ENCODE assay signal across 11 cellular contexts in the genomic region with DNA sequence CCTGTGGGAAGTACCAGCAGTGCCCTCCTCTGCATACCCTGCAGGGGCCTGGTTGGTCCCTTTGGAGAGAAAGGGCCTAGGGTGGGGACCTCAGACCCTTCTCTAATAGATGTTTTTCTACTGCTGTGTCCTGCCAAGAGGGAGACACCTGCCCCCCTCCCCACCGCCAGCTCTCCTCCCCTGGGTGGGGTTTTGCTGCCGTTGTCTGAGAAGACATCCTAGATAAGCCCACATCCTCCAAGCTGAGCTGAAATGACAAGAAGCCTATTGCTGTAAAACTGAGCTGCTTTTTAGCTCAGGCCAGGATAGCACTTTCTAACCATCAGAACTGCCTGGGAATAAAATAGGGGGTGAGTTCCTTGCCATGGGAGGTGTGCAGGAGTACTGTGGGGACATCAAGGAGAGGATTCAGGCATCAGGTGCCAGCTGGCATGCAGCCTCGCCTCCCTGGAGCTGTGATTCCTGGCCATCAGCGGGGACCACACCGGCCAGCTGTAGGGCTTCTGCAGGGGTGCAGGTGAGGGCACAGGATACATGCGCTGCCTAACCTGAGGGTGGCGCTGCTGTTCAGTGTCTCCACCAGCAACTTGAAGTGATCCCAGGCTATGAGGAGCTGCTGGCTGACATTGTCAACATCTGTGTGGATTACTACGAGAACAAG.
DNase-seq lines count a peak whose midpoint lies in the region; FAIRE-seq and TF ChIP-seq lines count a peak whose summit lies in the region.
"Had no signal": no experiment of that assay in that cellular context is flagged by ENCODE, and none has a peak within 500 bp of the region (broad histone marks: within the 10 kb centered on the region; RNA-seq: fewer than 3 reads in every experiment).

No MANE protein-coding gene starts in this region.

- no peaks in the 10 kb centered on the region for H3K9me3 ChIP-seq in WERI-Rb-1 (ENCODE audit: severe bottlenecking)
- H3K9me3 ChIP-seq: Peyer's patch had no signal

- DNase-seq in HuH-7 (ENCODE audit: low spot score), result peak; percentile 30
- peak; percentile 32 for DNase-seq in WERI-Rb-1
- DNase-seq in effector CD4-positive, alpha-beta T cell, result peak; percentile 27
- DNase-seq in stimulated activated CD4-positive, alpha-beta T cell treated with anti-CD3 and anti-CD28 coated beads, Interleukin-2, amount 100 ng/mL, for 24 hours, result peak; percentile 56 to 61
- DNase-seq in KG1 (lab: John Stamatoyannopoulos, UW), result no peak
- DNase-seq in NCI-H1105 treated with DMSO at 0.1 percent for 48 hours (lab: John Stamatoyannopoulos, UW), result no peak
- no peak for DNase-seq in GM19239 (ENCODE audit: insufficient read length, low spot score)
- no peak for DNase-seq in NCI-H187 (lab: John Stamatoyannopoulos, UW)
- DNase-seq: nucleus accumbens, Peyer's patch had no signal

- H3K27me3 ChIP-seq in WERI-Rb-1 (ENCODE audit: insufficient read depth, low read depth, severe bottlenecking), result no peaks in the 10 kb centered on the region
- H3K27me3 ChIP-seq: dorsolateral prefrontal cortex, Peyer's patch had no signal

- H3K27ac ChIP-seq in WERI-Rb-1, result no peak overlapping the region

- no peak overlapping the region for H3K4me3 ChIP-seq in WERI-Rb-1 (ENCODE audit: low read depth, low read length)
- H3K4me3 ChIP-seq: dorsolateral prefrontal cortex, Peyer's patch had no signal

- FAIRE-seq in GM19239 (lab: Jason Lieb, UNC), result no peak

- H3K36me3 ChIP-seq in WERI-Rb-1, result peaks cover 44% of the 10 kb centered on the region
- H3K36me3 ChIP-seq: Peyer's patch had no signal

- TF ChIP-seq CTCF in WERI-Rb-1 (IDR thresholded peaks at IDR 0.05; ENCODE audit: low read depth, low read length), result peak; percentile 63

Comparison
In these comparisons a context has a peak if more than half of its experiments do, and no peak if none do; other contexts are left out.
1. DNase-seq: peak in HuH-7 (single experiment), WERI-Rb-1 (single experiment), effector CD4-positive, alpha-beta T cell (single experiment) and stimulated activated CD4-positive, alpha-beta T cell treated with anti-CD3 and anti-CD28 coated beads, Interleukin-2, amount 100 ng/mL, for 24 hours (2 of 2); none in KG1 (single experiment), NCI-H1105 treated with DMSO at 0.1 percent for 48 hours (single experiment), GM19239 (single experiment) and NCI-H187 (0 of 2).